ENCODE assay signal across 9 cellular contexts in genomic region chr18:73901151-73901550, GRCh38.
"Had no signal": no experiment of that assay in that cellular context is flagged by ENCODE, and none has a peak within 500 bp of the region (broad histone marks: within the 10 kb centered on the region; RNA-seq: fewer than 3 reads in every experiment).

No MANE protein-coding gene starts in this region.

- H3K27me3 Mint-ChIP-seq: IgD-negative memory B cell had no signal

- H3K36me3 ChIP-seq: HAP-1 had no signal

- H3K9me3 Mint-ChIP-seq: HFFc6, IgD-negative memory B cell had no signal

- FAIRE-seq: HepG2 had no signal

- H3K36me3 Mint-ChIP-seq: IgD-negative memory B cell had no signal

- H3K27ac Mint-ChIP-seq: HFFc6, IgD-negative memory B cell had no signal

- H3K9me3 ChIP-seq: HAP-1 had no signal

- H3K4me3 ChIP-seq: HAP-1 had no signal

- H3K4me3 Mint-ChIP-seq: HFFc6, IgD-negative memory B cell had no signal

- ATAC-seq: HCT116, HepG2 had no signal

- DNase-seq: GOT3, H7, HFFc6, KBM-7 had no signal

- H3K27ac ChIP-seq: HL-60 had no signal

- H3K4me1 ChIP-seq: HAP-1 had no signal
